ENCODE assay signal across 8 cellular contexts in genomic region chr17:42118545-42118944, GRCh38. TPM values are rescaled to one million over a fixed set of nuclear protein-coding genes. Genes with fewer than 3 reads are reported as not detected.
DNase-seq lines count a peak whose midpoint lies in the region; ATAC-seq and TF ChIP-seq lines count a peak whose summit lies in the region.

No MANE protein-coding gene starts in this region.

- peaks cover 16% of the 10 kb centered on the region for H3K4me1 ChIP-seq in neural progenitor cell

- H3K9ac ChIP-seq in neural progenitor cell = no peak overlapping the region

- peak overlapping the region; percentile 55 to 77 (median 59) for H3K4me3 Mint-ChIP-seq in brain
- H3K4me3 Mint-ChIP-seq in neural progenitor cell = peak overlapping the region; percentile 49
- H3K4me3 Mint-ChIP-seq in stimulated activated memory B cell treated with anti-CD40 and anti-IgM and Interleukin-4, amounts not matched to agents 10 μg/mL and 1 μg/mL and 100 μg/mL, for 72 hours = no peak overlapping the region

- DNase-seq in BJ (ENCODE audit: low read depth) (no peak), GM13976 (ENCODE audit: low spot score) (peak; percentile 67), SK-N-DZ (ENCODE audit: low spot score) (peak; percentile 52), neural progenitor cell (ENCODE audit: low spot score) (peak; percentile 44)

- H3K27ac Mint-ChIP-seq in brain = peak overlapping the region in 4 of 5 experiments; percentile 12 to 77 (median 22)
- H3K27ac Mint-ChIP-seq in neural progenitor cell = peak overlapping the region; percentile 5
- no peak overlapping the region for H3K27ac Mint-ChIP-seq in stimulated activated memory B cell treated with anti-CD40 and anti-IgM and Interleukin-4, amounts not matched to agents 10 μg/mL and 1 μg/mL and 100 μg/mL, for 72 hours

- no peak overlapping the region for H3K4me2 ChIP-seq in neural progenitor cell

- peaks cover 38% of the 10 kb centered on the region for H3K4me1 Mint-ChIP-seq in brain
- H3K4me1 Mint-ChIP-seq in neural progenitor cell = peaks cover 12% of the 10 kb centered on the region
- H3K4me1 Mint-ChIP-seq in stimulated activated memory B cell treated with anti-CD40 and anti-IgM and Interleukin-4, amounts not matched to agents 10 μg/mL and 1 μg/mL and 100 μg/mL, for 72 hours = peaks cover 67% of the 10 kb centered on the region

- ATAC-seq in HG03025 (IDR thresholded peaks at IDR 0.05; ENCODE audit: low FRiP score, unreplicated experiment) (no peak), GM21515 (IDR thresholded peaks at IDR 0.05; ENCODE audit: unreplicated experiment) (no peak)
- ATAC-seq in stimulated activated memory B cell treated with anti-CD40 and anti-IgM and Interleukin-4, amounts not matched to agents 10 μg/mL and 1 μg/mL and 100 μg/mL, for 72 hours = no peak

- no peak overlapping the region for H2AFZ ChIP-seq in neural progenitor cell (replicated peaks)

- no peaks in the 10 kb centered on the region for H3K9me3 Mint-ChIP-seq in brain
- no peaks in the 10 kb centered on the region for H3K9me3 Mint-ChIP-seq in neural progenitor cell
- H3K9me3 Mint-ChIP-seq in stimulated activated memory B cell treated with anti-CD40 and anti-IgM and Interleukin-4, amounts not matched to agents 10 μg/mL and 1 μg/mL and 100 μg/mL, for 72 hours = no peaks in the 10 kb centered on the region

- H3F3A ChIP-seq in neural progenitor cell (ENCODE audit: low read depth) = peaks cover 21% of the 10 kb centered on the region

- H3K27me3 Mint-ChIP-seq in brain (no peaks in the 10 kb centered on the region), neural progenitor cell (ENCODE audit: insufficient read depth, low read depth) (peaks cover 5% of the 10 kb centered on the region)
- H3K27me3 Mint-ChIP-seq in stimulated activated memory B cell treated with anti-CD40 and anti-IgM and Interleukin-4, amounts not matched to agents 10 μg/mL and 1 μg/mL and 100 μg/mL, for 72 hours = no peaks in the 10 kb centered on the region

- H3K27me3 ChIP-seq in BJ (ENCODE audit: control insufficient read depth, insufficient read depth, low read length) (no peaks in the 10 kb centered on the region), neural progenitor cell (no peaks in the 10 kb centered on the region)

- CTCF ChIA-PET in BJ (lab: Yijun Ruan, JAX) = interaction anchor here (0.6 to 11.1 kb wide), 13 partner anchors 12 to 402 kb away, joined by 3 to 163 read pairs (median 3); partner anchors contain the start of genes CNP, DNAJC7, KCNH4 and NKIRAS2

- POLR2A ChIA-PET in BJ (lab: Charles Lee) = no interaction called here

- in situ Hi-C loops in GM13976 (cut with MboI; ENCODE audit: low sequenced_read_pairs, unreplicated experiment) = loop anchor here (10.0 kb wide), 1 partner anchor 154 kb away; the partner anchor contains the start of gene CNP

- H3K27ac ChIP-seq in neural progenitor cell = no peak overlapping the region

- H3K36me3 ChIP-seq in BJ (ENCODE audit: control insufficient read depth, insufficient read depth, low read length) = peaks cover 13% of the 10 kb centered on the region
- H3K36me3 ChIP-seq in neural progenitor cell = no peaks in the 10 kb centered on the region

- TF ChIP-seq CTCF in BJ (IDR thresholded peaks at IDR 0.05; ENCODE audit: insufficient read depth, low read depth, low read length) (peak; percentile 54), GM13976 (IDR thresholded peaks at IDR 0.05; ENCODE audit: borderline replicate concordance, control extremely low read depth, extremely low read depth, insufficient read depth, missing control alignments) (peak; percentile 47), brain (conservative IDR thresholded peaks at IDR 0.05) (no peak), neural progenitor cell (IDR thresholded peaks at IDR 0.05) (peak; percentile 51)

- H3K79me2 ChIP-seq in neural progenitor cell (ENCODE audit: low read depth) = no peaks in the 10 kb centered on the region

- no peaks in the 10 kb centered on the region for H4K20me1 ChIP-seq in neural progenitor cell (ENCODE audit: low read depth)

- H3K36me3 Mint-ChIP-seq in brain (peaks cover 16% of the 10 kb centered on the region), neural progenitor cell (peaks cover 8% of the 10 kb centered on the region)
- peaks cover 34% of the 10 kb centered on the region for H3K36me3 Mint-ChIP-seq in stimulated activated memory B cell treated with anti-CD40 and anti-IgM and Interleukin-4, amounts not matched to agents 10 μg/mL and 1 μg/mL and 100 μg/mL, for 72 hours

- H3K4me3 ChIP-seq in BJ (ENCODE audit: low read depth, low read length) = no peak overlapping the region
- no peak overlapping the region for H3K4me3 ChIP-seq in neural progenitor cell

- H3K9me3 ChIP-seq in neural progenitor cell (ENCODE audit: low read depth) = no peaks in the 10 kb centered on the region

RNA-seq across cellular contexts. Expression of gene KAT2A, which starts 2.6 kb away (rescaled TPM):
- polyA plus RNA-seq in BJ (2011; rRNA removed) (18.2 and 25.2 TPM in 2 replicates), brain (ENCODE audit: insufficient read depth, low read depth, low replicate concordance) (19.4 TPM)
- polyA minus RNA-seq in BJ (2011; rRNA and poly(A)+ RNA removed) = 9.2 and 12.8 TPM in 2 replicates
- polyA plus RNA-seq in SK-N-DZ (2014; cell fraction: cytosol; rRNA removed) = 36.0 and 46.1 TPM in 2 replicates
- 477 and 734 TPM in 2 replicates for polyA plus RNA-seq in SK-N-DZ (2014; cell fraction: nucleus; rRNA removed)
- 18.4 and 34.2 TPM in 2 replicates for total RNA-seq in neural progenitor cell (ENCODE audit: low replicate concordance)

RNA-seq across cellular contexts. Expression of gene HSPB9, which starts 4.1 kb away (rescaled TPM):
- polyA plus RNA-seq in BJ (2011; rRNA removed) (not detected in 2 replicates), brain (ENCODE audit: insufficient read depth, low read depth, low replicate concordance) (0.54 TPM)
- not detected in 2 replicates for polyA minus RNA-seq in BJ (2011; rRNA and poly(A)+ RNA removed)
- 0.72 and 2.0 TPM in 2 replicates for polyA plus RNA-seq in SK-N-DZ (2014; cell fraction: cytosol; rRNA removed)
- polyA plus RNA-seq in SK-N-DZ (2014; cell fraction: nucleus; rRNA removed) = 1.3 and 3.3 TPM in 2 replicates
- total RNA-seq in neural progenitor cell (ENCODE audit: low replicate concordance) = 0.12 and 0.65 TPM in 2 replicates

RNA-seq across cellular contexts. Expression of gene DHX58, which starts 6.0 kb away (rescaled TPM):
- polyA plus RNA-seq in BJ (2011; rRNA removed) = 11.6 and 18.0 TPM in 2 replicates
- polyA minus RNA-seq in BJ (2011; rRNA and poly(A)+ RNA removed) = 8.9 and 18.4 TPM in 2 replicates
- polyA plus RNA-seq in SK-N-DZ (2014; cell fraction: cytosol; rRNA removed) = 0.05 and 0.59 TPM in 2 replicates
- 1.5 and 5.5 TPM in 2 replicates for polyA plus RNA-seq in SK-N-DZ (2014; cell fraction: nucleus; rRNA removed)
- polyA plus RNA-seq in brain (ENCODE audit: insufficient read depth, low read depth, low replicate concordance) = 4.2 TPM
- total RNA-seq in neural progenitor cell (ENCODE audit: low replicate concordance) = 0.12 TPM in 1 of 2 replicates, not detected in the other

RNA-seq across cellular contexts. Expression of gene ZNF385C, which starts 20.3 kb away (rescaled TPM):
- 0.04 TPM in 1 of 2 replicates, not detected in the other for polyA plus RNA-seq in BJ (2011; rRNA removed)
- polyA minus RNA-seq in BJ (2011; rRNA and poly(A)+ RNA removed) = not detected in 2 replicates
- 12.5 and 12.6 TPM in 2 replicates for polyA plus RNA-seq in SK-N-DZ (2014; cell fraction: cytosol; rRNA removed)
- 6.9 and 13.5 TPM in 2 replicates for polyA plus RNA-seq in SK-N-DZ (2014; cell fraction: nucleus; rRNA removed)
- 0.48 TPM for polyA plus RNA-seq in brain (ENCODE audit: insufficient read depth, low read depth, low replicate concordance)
- total RNA-seq in neural progenitor cell (ENCODE audit: low replicate concordance) = 5.0 and 7.5 TPM in 2 replicates

RNA-seq across cellular contexts. Expression of gene RAB5C, which starts 36.2 kb away (rescaled TPM):
- polyA plus RNA-seq in BJ (2011; rRNA removed) = 179 and 239 TPM in 2 replicates
- 42.7 and 50.5 TPM in 2 replicates for polyA minus RNA-seq in BJ (2011; rRNA and poly(A)+ RNA removed)
- 88.1 and 90.3 TPM in 2 replicates for polyA plus RNA-seq in SK-N-DZ (2014; cell fraction: cytosol; rRNA removed)
- polyA plus RNA-seq in SK-N-DZ (2014; cell fraction: nucleus; rRNA removed) = 51.0 and 78.7 TPM in 2 replicates
- polyA plus RNA-seq in brain (ENCODE audit: insufficient read depth, low read depth, low replicate concordance) = 255 TPM
- 33.5 and 48.9 TPM in 2 replicates for total RNA-seq in neural progenitor cell (ENCODE audit: low replicate concordance)

Comparison
In these comparisons a context has a peak if more than half of its experiments do, and no peak if none do; other contexts are left out.
1. CTCF ChIP-seq: peak in BJ (single experiment), GM13976 (single experiment) and neural progenitor cell (single experiment); none in brain (0 of 2).